In the genomic region with DNA sequence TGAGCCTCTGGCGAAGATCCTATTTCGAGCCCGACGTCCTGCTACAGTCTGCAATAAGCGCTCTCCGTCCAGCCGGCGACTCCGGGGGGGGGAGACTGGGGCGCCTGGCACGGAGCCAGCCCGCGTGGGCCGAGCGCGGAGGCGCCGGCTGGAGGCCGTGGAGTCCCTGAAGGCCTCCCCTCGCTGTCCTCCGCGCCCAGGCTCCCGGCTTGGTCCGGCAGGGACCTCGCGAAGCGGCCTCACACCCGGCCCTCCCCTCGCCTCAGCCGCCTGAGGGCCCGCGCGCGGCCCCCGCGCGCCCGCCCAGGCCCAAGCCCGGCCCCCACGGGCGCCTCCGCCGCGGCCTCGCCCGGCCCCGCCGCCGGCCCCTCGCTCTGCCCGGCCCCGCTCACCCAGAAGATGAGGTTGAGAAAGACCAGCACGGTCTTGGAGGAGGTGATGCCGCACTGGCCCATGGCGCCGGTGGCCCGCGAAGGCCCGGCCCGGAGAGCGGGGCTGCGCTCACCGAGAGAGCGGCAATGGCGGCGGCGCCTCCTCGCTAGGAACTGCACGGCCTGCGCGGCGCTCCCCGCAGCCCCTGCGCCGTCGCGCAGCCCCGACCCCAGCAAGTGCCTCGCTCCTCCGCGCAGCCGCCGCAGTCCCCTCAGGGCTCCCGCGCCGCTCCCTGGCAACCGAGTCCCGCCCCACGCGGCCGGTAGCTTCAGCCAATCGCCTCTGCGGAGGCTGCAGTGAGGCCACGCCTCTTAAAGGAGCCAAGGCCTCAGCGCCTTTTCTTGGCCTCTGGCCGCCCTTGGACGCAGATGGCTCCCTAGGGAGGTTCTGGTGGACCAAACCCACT, we compare ENCODE assay signal across 1 cellular context.
TF ChIP-seq lines count a peak whose summit lies in the region.

A gene (minus strand): TSS at position 610 of the 838 bp plus-strand sequence. CDS start 155 bp downstream, at position 455.

TF ChIP-seq in HEK293, 187 proteins besides CTCF, POLR2A, EP300 and RAD21 (continued from another document and continues in another):
- no peak for TF ChIP-seq TCF7L2 (IDR thresholded peaks at IDR 0.05; ENCODE audit: borderline replicate concordance, low read depth, low read length)
- no peak for TF ChIP-seq SCRT2 (tag by site-specific recombination; IDR thresholded peaks at IDR 0.05)
- TF ChIP-seq, protein P1, sequence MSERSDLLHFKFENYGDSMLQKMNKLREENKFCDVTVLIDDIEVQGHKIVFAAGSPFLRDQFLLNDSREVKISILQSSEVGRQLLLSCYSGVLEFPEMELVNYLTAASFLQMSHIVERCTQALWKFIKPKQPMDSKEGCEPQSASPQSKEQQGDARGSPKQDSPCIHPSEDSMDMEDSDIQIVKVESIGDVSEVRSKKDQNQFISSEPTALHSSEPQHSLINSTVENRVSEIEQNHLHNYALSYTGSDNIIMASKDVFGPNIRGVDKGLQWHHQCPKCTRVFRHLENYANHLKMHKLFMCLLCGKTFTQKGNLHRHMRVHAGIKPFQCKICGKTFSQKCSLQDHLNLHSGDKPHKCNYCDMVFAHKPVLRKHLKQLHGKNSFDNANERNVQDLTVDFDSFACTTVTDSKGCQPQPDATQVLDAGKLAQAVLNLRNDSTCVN (tag by site-specific recombination; optimal IDR thresholded peaks at IDR 0.05), result peak; percentile 89
- no peak for TF ChIP-seq OSR2 (tag by site-specific recombination; IDR thresholded peaks at IDR 0.05)
- no peak for TF ChIP-seq ZNF248 (tag by site-specific recombination; IDR thresholded peaks at IDR 0.05)
- TF ChIP-seq ZNF155 (tag by site-specific recombination; IDR thresholded peaks at IDR 0.05), result no peak
- TF ChIP-seq ZNF768 (tag by site-specific recombination; IDR thresholded peaks at IDR 0.05), result no peak
- TF ChIP-seq KLF9 (tag by site-specific recombination; IDR thresholded peaks at IDR 0.05; ENCODE audit: low read depth), result no peak
- no peak for TF ChIP-seq ZSCAN23 (tag by site-specific recombination; IDR thresholded peaks at IDR 0.05)
- TF ChIP-seq ZNF548 (tag by site-specific recombination; IDR thresholded peaks at IDR 0.05), result no peak
- TF ChIP-seq ZNF664 (tag by site-specific recombination; IDR thresholded peaks at IDR 0.05), result no peak
- TF ChIP-seq GLI2 (tag by site-specific recombination; IDR thresholded peaks at IDR 0.05; ENCODE audit: borderline replicate concordance, low read depth), result no peak
- TF ChIP-seq, protein P2, sequence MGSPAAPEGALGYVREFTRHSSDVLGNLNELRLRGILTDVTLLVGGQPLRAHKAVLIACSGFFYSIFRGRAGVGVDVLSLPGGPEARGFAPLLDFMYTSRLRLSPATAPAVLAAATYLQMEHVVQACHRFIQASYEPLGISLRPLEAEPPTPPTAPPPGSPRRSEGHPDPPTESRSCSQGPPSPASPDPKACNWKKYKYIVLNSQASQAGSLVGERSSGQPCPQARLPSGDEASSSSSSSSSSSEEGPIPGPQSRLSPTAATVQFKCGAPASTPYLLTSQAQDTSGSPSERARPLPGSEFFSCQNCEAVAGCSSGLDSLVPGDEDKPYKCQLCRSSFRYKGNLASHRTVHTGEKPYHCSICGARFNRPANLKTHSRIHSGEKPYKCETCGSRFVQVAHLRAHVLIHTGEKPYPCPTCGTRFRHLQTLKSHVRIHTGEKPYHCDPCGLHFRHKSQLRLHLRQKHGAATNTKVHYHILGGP (tag by site-specific recombination; IDR thresholded peaks at IDR 0.05), result 0 out of 2 replicates have a peak, but pooled peaks have one; percentile 19
- TF ChIP-seq YY1 (tag by site-specific recombination; IDR thresholded peaks at IDR 0.05), result peak; percentile 74
- peak; percentile 68 for TF ChIP-seq EGR2 (tag by site-specific recombination; IDR thresholded peaks at IDR 0.05; ENCODE audit: low read depth)
- TF ChIP-seq, protein P3, sequence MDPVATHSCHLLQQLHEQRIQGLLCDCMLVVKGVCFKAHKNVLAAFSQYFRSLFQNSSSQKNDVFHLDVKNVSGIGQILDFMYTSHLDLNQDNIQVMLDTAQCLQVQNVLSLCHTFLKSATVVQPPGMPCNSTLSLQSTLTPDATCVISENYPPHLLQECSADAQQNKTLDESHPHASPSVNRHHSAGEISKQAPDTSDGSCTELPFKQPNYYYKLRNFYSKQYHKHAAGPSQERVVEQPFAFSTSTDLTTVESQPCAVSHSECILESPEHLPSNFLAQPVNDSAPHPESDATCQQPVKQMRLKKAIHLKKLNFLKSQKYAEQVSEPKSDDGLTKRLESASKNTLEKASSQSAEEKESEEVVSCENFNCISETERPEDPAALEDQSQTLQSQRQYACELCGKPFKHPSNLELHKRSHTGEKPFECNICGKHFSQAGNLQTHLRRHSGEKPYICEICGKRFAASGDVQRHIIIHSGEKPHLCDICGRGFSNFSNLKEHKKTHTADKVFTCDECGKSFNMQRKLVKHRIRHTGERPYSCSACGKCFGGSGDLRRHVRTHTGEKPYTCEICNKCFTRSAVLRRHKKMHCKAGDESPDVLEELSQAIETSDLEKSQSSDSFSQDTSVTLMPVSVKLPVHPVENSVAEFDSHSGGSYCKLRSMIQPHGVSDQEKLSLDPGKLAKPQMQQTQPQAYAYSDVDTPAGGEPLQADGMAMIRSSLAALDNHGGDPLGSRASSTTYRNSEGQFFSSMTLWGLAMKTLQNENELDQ (tag by site-specific recombination; IDR thresholded peaks at IDR 0.05; ENCODE audit: low read depth), result no peak
- TF ChIP-seq ZNF175 (tag by site-specific recombination; IDR thresholded peaks at IDR 0.05), result no peak
- TF ChIP-seq ZFHX2 (tag by site-specific recombination; conservative IDR thresholded peaks at IDR 0.05), result peak; percentile 87
- no peak for TF ChIP-seq ZNF629 (tag by site-specific recombination; IDR thresholded peaks at IDR 0.05)
- no peak for TF ChIP-seq ZNF76 (tag by site-specific recombination; IDR thresholded peaks at IDR 0.05; ENCODE audit: borderline replicate concordance, low read depth)
- TF ChIP-seq HOXD13 (CRISPR knock-in tag; IDR thresholded peaks at IDR 0.05; ENCODE audit: borderline replicate concordance), result no peak
- TF ChIP-seq ZSCAN30 (tag by site-specific recombination; IDR thresholded peaks at IDR 0.05), result peak; percentile 60; the same call in 1 of the 2 replicates
- TF ChIP-seq, protein P4, sequence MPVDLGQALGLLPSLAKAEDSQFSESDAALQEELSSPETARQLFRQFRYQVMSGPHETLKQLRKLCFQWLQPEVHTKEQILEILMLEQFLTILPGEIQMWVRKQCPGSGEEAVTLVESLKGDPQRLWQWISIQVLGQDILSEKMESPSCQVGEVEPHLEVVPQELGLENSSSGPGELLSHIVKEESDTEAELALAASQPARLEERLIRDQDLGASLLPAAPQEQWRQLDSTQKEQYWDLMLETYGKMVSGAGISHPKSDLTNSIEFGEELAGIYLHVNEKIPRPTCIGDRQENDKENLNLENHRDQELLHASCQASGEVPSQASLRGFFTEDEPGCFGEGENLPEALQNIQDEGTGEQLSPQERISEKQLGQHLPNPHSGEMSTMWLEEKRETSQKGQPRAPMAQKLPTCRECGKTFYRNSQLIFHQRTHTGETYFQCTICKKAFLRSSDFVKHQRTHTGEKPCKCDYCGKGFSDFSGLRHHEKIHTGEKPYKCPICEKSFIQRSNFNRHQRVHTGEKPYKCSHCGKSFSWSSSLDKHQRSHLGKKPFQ (tag by site-specific recombination; IDR thresholded peaks at IDR 0.05), result no peak
- no peak for TF ChIP-seq ZNF555 (tag by site-specific recombination; conservative IDR thresholded peaks at IDR 0.05)
- no peak for TF ChIP-seq ZFP3 (tag by site-specific recombination; IDR thresholded peaks at IDR 0.05; ENCODE audit: low read depth)
- TF ChIP-seq, protein P5, sequence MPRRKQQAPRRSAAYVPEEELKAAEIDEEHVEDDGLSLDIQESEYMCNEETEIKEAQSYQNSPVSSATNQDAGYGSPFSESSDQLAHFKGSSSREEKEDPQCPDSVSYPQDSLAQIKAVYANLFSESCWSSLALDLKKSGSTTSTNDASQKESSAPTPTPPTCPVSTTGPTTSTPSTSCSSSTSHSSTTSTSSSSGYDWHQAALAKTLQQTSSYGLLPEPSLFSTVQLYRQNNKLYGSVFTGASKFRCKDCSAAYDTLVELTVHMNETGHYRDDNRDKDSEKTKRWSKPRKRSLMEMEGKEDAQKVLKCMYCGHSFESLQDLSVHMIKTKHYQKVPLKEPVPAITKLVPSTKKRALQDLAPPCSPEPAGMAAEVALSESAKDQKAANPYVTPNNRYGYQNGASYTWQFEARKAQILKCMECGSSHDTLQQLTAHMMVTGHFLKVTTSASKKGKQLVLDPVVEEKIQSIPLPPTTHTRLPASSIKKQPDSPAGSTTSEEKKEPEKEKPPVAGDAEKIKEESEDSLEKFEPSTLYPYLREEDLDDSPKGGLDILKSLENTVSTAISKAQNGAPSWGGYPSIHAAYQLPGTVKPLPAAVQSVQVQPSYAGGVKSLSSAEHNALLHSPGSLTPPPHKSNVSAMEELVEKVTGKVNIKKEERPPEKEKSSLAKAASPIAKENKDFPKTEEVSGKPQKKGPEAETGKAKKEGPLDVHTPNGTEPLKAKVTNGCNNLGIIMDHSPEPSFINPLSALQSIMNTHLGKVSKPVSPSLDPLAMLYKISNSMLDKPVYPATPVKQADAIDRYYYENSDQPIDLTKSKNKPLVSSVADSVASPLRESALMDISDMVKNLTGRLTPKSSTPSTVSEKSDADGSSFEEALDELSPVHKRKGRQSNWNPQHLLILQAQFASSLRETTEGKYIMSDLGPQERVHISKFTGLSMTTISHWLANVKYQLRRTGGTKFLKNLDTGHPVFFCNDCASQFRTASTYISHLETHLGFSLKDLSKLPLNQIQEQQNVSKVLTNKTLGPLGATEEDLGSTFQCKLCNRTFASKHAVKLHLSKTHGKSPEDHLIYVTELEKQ (tag by site-specific recombination; IDR thresholded peaks at IDR 0.05; ENCODE audit: borderline replicate concordance), result no peak
- TF ChIP-seq PRDM1 (tag by site-specific recombination; IDR thresholded peaks at IDR 0.05), result no peak
- TF ChIP-seq ZNF600 (tag by site-specific recombination; IDR thresholded peaks at IDR 0.05), result 0 out of 2 replicates have a peak, but pooled peaks have one; percentile 21
- TF ChIP-seq, protein P6, sequence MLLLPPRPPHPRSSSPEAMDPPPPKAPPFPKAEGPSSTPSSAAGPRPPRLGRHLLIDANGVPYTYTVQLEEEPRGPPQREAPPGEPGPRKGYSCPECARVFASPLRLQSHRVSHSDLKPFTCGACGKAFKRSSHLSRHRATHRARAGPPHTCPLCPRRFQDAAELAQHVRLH (tag by site-specific recombination; IDR thresholded peaks at IDR 0.05), result no peak
- TF ChIP-seq KLF1 (tag by site-specific recombination; IDR thresholded peaks at IDR 0.05), result 0 out of 2 replicates have a peak, but pooled peaks have one; percentile 25
- TF ChIP-seq HOXA7 (CRISPR knock-in tag; IDR thresholded peaks at IDR 0.05; ENCODE audit: borderline replicate concordance), result no peak
- peak; percentile 94 for TF ChIP-seq ZFP69B (tag by site-specific recombination; IDR thresholded peaks at IDR 0.05)
- TF ChIP-seq, protein P7, sequence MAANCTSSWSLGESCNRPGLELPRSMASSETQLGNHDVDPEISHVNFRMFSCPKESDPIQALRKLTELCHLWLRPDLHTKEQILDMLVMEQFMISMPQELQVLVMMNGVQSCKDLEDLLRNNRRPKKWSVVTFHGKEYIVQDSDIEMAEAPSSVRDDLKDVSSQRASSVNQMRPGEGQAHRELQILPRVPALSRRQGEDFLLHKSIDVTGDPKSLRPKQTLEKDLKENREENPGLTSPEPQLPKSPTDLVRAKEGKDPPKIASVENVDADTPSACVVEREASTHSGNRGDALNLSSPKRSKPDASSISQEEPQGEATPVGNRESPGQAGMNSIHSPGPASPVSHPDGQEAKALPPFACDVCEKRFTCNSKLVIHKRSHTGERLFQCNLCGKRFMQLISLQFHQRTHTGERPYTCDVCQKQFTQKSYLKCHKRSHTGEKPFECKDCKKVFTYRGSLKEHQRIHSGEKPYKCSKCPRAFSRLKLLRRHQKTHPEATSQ (tag by site-specific recombination; IDR thresholded peaks at IDR 0.05), result no peak
- no peak for TF ChIP-seq ZNF529 (tag by site-specific recombination; IDR thresholded peaks at IDR 0.05; ENCODE audit: insufficient replicate concordance)
- TF ChIP-seq ZNF292 (tag by site-specific recombination; IDR thresholded peaks at IDR 0.05; ENCODE audit: borderline replicate concordance, low read depth), result no peak
- no peak for TF ChIP-seq ZNF521 (tag by site-specific recombination; IDR thresholded peaks at IDR 0.05)
- peak; percentile 67 for TF ChIP-seq SP3 (tag by site-specific recombination; IDR thresholded peaks at IDR 0.05)
- TF ChIP-seq ZNF561 (tag by site-specific recombination; IDR thresholded peaks at IDR 0.05; ENCODE audit: borderline replicate concordance), result peak; percentile 40
- TF ChIP-seq ZNF473 (tag by site-specific recombination; IDR thresholded peaks at IDR 0.05), result no peak
- TF ChIP-seq SP2 (tag by site-specific recombination; IDR thresholded peaks at IDR 0.05), result peak; percentile 75
- TF ChIP-seq, protein P8, sequence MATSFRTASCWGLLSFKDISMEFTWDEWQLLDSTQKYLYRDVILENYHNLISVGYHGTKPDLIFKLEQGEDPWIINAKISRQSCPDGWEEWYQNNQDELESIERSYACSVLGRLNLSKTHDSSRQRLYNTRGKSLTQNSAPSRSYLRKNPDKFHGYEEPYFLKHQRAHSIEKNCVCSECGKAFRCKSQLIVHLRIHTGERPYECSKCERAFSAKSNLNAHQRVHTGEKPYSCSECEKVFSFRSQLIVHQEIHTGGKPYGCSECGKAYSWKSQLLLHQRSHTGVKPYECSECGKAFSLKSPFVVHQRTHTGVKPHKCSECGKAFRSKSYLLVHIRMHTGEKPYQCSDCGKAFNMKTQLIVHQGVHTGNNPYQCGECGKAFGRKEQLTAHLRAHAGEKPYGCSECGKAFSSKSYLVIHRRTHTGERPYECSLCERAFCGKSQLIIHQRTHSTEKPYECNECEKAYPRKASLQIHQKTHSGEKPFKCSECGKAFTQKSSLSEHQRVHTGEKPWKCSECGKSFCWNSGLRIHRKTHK (tag by site-specific recombination; IDR thresholded peaks at IDR 0.05), result no peak
- no peak for TF ChIP-seq ZNF623 (tag by site-specific recombination; IDR thresholded peaks at IDR 0.05)
- 0 out of 2 replicates have a peak, but pooled peaks have one; percentile 32 for TF ChIP-seq ZNF37A (tag by site-specific recombination; IDR thresholded peaks at IDR 0.05)
- no peak for TF ChIP-seq GLI4 (tag by site-specific recombination; IDR thresholded peaks at IDR 0.05)
- TF ChIP-seq ZNF660 (tag by site-specific recombination; IDR thresholded peaks at IDR 0.05), result peak; percentile 76; the same call in 1 of the 2 replicates
